2 cellular contexts compared by ENCODE assay signal in genomic region chr10:125265579-125265955, GRCh38.
TF ChIP-seq lines count a peak whose summit lies in the region.

No MANE protein-coding gene starts in this region.

TF ChIP-seq in SK-N-SH, 30 proteins besides CTCF, POLR2A, EP300 and RAD21 (continued from another document):
- TF ChIP-seq REST (IDR thresholded peaks at IDR 0.05; ENCODE audit: low read depth, low read length) = no peak

TF ChIP-seq in SK-N-SH treated with all-trans-retinoic acid at 6 μM for 48 hours, 23 proteins besides CTCF, POLR2A, EP300 and RAD21 (continued from another document):
- no peak for TF ChIP-seq TSHZ2 (CRISPR knock-in tag; IDR thresholded peaks at IDR 0.05)
- TF ChIP-seq ZFP30 (CRISPR knock-in tag; IDR thresholded peaks at IDR 0.05) = no peak
- no peak for TF ChIP-seq ARNTL (CRISPR knock-in tag; IDR thresholded peaks at IDR 0.05; ENCODE audit: borderline replicate concordance, low read depth)
- TF ChIP-seq PATZ1 (CRISPR knock-in tag; IDR thresholded peaks at IDR 0.05; ENCODE audit: borderline replicate concordance) = no peak
- no peak for TF ChIP-seq OSR1 (CRISPR knock-in tag; IDR thresholded peaks at IDR 0.05)
